In the genomic region with DNA sequence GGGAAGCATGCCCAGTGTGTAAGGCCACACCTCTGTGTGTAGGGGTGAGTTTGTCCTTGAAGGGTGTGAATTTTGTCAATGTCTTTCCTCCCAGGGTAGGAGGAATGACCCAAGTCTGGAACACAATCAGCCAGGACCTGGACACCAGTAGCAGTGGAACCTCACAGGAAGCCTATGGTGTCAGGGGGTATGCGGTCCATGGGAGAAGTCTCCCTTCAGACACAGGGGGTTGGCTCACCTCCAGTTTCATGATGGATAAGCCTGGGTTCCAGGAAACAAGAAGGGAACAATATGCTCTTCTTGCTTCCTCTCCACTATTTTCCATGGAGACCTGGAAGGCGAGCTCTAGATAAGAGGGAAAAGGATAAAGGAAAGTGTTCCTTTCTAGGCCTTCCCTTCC, we compare ENCODE assay signal across 2 cellular contexts.
TF ChIP-seq lines count a peak whose summit lies in the region.

No MANE protein-coding gene starts in this region.

TF ChIP-seq in liver, 16 proteins besides CTCF, POLR2A, EP300 and RAD21 (continued from another document):
- peak; percentile 62 for TF ChIP-seq NR2F2 (IDR thresholded peaks at IDR 0.05)
- TF ChIP-seq, protein P1, sequence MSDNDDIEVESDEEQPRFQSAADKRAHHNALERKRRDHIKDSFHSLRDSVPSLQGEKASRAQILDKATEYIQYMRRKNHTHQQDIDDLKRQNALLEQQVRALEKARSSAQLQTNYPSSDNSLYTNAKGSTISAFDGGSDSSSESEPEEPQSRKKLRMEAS (IDR thresholded peaks at IDR 0.05) = no peak
- TF ChIP-seq FOXA1 (IDR thresholded peaks at IDR 0.05) = no peak
- TF ChIP-seq, protein P2, sequence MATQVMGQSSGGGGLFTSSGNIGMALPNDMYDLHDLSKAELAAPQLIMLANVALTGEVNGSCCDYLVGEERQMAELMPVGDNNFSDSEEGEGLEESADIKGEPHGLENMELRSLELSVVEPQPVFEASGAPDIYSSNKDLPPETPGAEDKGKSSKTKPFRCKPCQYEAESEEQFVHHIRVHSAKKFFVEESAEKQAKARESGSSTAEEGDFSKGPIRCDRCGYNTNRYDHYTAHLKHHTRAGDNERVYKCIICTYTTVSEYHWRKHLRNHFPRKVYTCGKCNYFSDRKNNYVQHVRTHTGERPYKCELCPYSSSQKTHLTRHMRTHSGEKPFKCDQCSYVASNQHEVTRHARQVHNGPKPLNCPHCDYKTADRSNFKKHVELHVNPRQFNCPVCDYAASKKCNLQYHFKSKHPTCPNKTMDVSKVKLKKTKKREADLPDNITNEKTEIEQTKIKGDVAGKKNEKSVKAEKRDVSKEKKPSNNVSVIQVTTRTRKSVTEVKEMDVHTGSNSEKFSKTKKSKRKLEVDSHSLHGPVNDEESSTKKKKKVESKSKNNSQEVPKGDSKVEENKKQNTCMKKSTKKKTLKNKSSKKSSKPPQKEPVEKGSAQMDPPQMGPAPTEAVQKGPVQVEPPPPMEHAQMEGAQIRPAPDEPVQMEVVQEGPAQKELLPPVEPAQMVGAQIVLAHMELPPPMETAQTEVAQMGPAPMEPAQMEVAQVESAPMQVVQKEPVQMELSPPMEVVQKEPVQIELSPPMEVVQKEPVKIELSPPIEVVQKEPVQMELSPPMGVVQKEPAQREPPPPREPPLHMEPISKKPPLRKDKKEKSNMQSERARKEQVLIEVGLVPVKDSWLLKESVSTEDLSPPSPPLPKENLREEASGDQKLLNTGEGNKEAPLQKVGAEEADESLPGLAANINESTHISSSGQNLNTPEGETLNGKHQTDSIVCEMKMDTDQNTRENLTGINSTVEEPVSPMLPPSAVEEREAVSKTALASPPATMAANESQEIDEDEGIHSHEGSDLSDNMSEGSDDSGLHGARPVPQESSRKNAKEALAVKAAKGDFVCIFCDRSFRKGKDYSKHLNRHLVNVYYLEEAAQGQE (IDR thresholded peaks at IDR 0.05) = no peak
TF ChIP-seq in liver: peak in this region for 2.

TF ChIP-seq in HepG2, 621 proteins besides CTCF, POLR2A, EP300 and RAD21 (continued from another document):
- TF ChIP-seq, protein P3, sequence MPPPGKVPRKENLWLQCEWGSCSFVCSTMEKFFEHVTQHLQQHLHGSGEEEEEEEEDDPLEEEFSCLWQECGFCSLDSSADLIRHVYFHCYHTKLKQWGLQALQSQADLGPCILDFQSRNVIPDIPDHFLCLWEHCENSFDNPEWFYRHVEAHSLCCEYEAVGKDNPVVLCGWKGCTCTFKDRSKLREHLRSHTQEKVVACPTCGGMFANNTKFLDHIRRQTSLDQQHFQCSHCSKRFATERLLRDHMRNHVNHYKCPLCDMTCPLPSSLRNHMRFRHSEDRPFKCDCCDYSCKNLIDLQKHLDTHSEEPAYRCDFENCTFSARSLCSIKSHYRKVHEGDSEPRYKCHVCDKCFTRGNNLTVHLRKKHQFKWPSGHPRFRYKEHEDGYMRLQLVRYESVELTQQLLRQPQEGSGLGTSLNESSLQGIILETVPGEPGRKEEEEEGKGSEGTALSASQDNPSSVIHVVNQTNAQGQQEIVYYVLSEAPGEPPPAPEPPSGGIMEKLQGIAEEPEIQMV (CRISPR knock-in tag; IDR thresholded peaks at IDR 0.05; ENCODE audit: low read depth) = no peak
TF ChIP-seq in HepG2: peak in this region for 0.
